ENCODE assay signal across 6 cellular contexts in genomic region chr17:63911657-63912100, GRCh38. TPM values are rescaled to one million over a fixed set of nuclear protein-coding genes. Genes with fewer than 3 reads are reported as not detected.
DNase-seq lines count a peak whose midpoint lies in the region; ATAC-seq and TF ChIP-seq lines count a peak whose summit lies in the region.

No MANE protein-coding gene starts in this region.

- H3K9me3 ChIP-seq in endodermal cell (ENCODE audit: control insufficient read depth, low read length) = no peaks in the 10 kb centered on the region

- H3K27me3 Mint-ChIP-seq in HFFc6 (ENCODE audit: insufficient read depth) (peaks cover 65% of the 10 kb centered on the region), endodermal cell (ENCODE audit: insufficient read depth) (peaks cover 41% of the 10 kb centered on the region)

- H3K4me1 Mint-ChIP-seq in HFFc6 (ENCODE audit: low read depth) (no peaks in the 10 kb centered on the region), endodermal cell (peaks cover 9% of the 10 kb centered on the region)

- no peaks in the 10 kb centered on the region for H3K36me3 ChIP-seq in endodermal cell (ENCODE audit: control insufficient read depth, insufficient read depth, low read length)

- H3K27me3 ChIP-seq in endodermal cell (ENCODE audit: control insufficient read depth, insufficient read depth, low read length, poor library complexity, severe bottlenecking) = no peaks in the 10 kb centered on the region

- H3K4me3 Mint-ChIP-seq in HFFc6 (no peak overlapping the region), endodermal cell (no peak overlapping the region)

- WGBS in endodermal cell (ENCODE audit: insufficient coverage in 1 of 2, insufficient read length in 1 of 2), 2 experiments = 57 to 78% methylated on average over 5 to 7 of the region's 8 CpGs

- no peak for DNase-seq in HFFc6
- DNase-seq in endodermal cell = peak; percentile 93
- peak; percentile 36 to 40 for DNase-seq in stimulated activated CD4-positive, alpha-beta T cell treated with anti-CD3 and anti-CD28 coated beads, Interleukin-15, amount 100 ng/mL, for 1 hour (ENCODE audit: low read depth in 1 of 2, low spot score in 1 of 2)
- DNase-seq in cortex of kidney (lab: John Stamatoyannopoulos, UW) = no peak

- H3K4me3 ChIP-seq in endodermal cell (ENCODE audit: low read length) = no peak overlapping the region

- no peaks in the 10 kb centered on the region for H3K4me1 ChIP-seq in endodermal cell (ENCODE audit: control insufficient read depth, insufficient read depth, low read length)

- H3K27ac ChIP-seq in VCaP (no peak overlapping the region), endodermal cell (ENCODE audit: low read depth, low read length) (no peak overlapping the region)

- TF ChIP-seq CTCF in HFFc6 (IDR thresholded peaks at IDR 0.05) (peak; percentile 82), VCaP (conservative IDR thresholded peaks at IDR 0.05) (peak; percentile 84), endodermal cell (conservative IDR thresholded peaks at IDR 0.05) (peak; percentile 86)

- no peak overlapping the region for H3K9ac ChIP-seq in endodermal cell (ENCODE audit: extremely low read depth, low read length, poor library complexity, severe bottlenecking)

- H3K27ac Mint-ChIP-seq in HFFc6 (no peak overlapping the region), endodermal cell (no peak overlapping the region)

- H3K36me3 Mint-ChIP-seq in HFFc6 (ENCODE audit: low read depth) (no peaks in the 10 kb centered on the region), endodermal cell (ENCODE audit: low read depth) (no peaks in the 10 kb centered on the region)

- H3K9me3 Mint-ChIP-seq in HFFc6 (no peaks in the 10 kb centered on the region), endodermal cell (no peaks in the 10 kb centered on the region)

- ATAC-seq in GM21423 (IDR thresholded peaks at IDR 0.05; ENCODE audit: unreplicated experiment) = no peak

RNA-seq across cellular contexts. Expression of gene CSHL1, which starts 0.6 kb away (rescaled TPM):
- total RNA-seq in HFFc6 (2021; fragmentation: NEBNext Ultra II Directional; extraction: Animal tissue kit (Norgen Biotek cat#: 25700)) = not detected
- not detected for total RNA-seq in endodermal cell
- polyA plus RNA-seq in endodermal cell (2013, experiment 1 of 2) = not detected
- not detected for polyA plus RNA-seq in endodermal cell (2013, experiment 2 of 2)

RNA-seq across cellular contexts. Expression of gene GH1, which starts 7.0 kb away (rescaled TPM):
- not detected for total RNA-seq in HFFc6 (2021; fragmentation: NEBNext Ultra II Directional; extraction: Animal tissue kit (Norgen Biotek cat#: 25700))
- not detected for total RNA-seq in endodermal cell
- polyA plus RNA-seq in endodermal cell (2013, experiment 1 of 2) = not detected
- not detected for polyA plus RNA-seq in endodermal cell (2013, experiment 2 of 2)

RNA-seq across cellular contexts. Expression of gene CSH1, which starts 15.3 kb away (rescaled TPM):
- total RNA-seq in HFFc6 (2021; fragmentation: NEBNext Ultra II Directional; extraction: Animal tissue kit (Norgen Biotek cat#: 25700)) = not detected
- total RNA-seq in endodermal cell = under 1 TPM in 1 of 2 donors, not detected in 1; 0.64 TPM
- polyA plus RNA-seq in endodermal cell (2013, experiment 1 of 2) = not detected
- not detected for polyA plus RNA-seq in endodermal cell (2013, experiment 2 of 2)

RNA-seq across cellular contexts. Expression of gene CD79B, which starts 20.5 kb away (rescaled TPM):
- under 1 TPM in 5 of 6 experiments, not detected in 1; 0.26 to 0.76 (median 0.34) TPM for total RNA-seq in HFFc6 (2021; fragmentation: NEBNext Ultra II Directional; extraction: Animal tissue kit (Norgen Biotek cat#: 25700))
- under 1 TPM; 0.35 to 0.44 TPM for total RNA-seq in endodermal cell
- 0.61 TPM for polyA plus RNA-seq in endodermal cell (2013, experiment 1 of 2)
- 0.99 TPM for polyA plus RNA-seq in endodermal cell (2013, experiment 2 of 2)

RNA-seq across cellular contexts. Expression of gene GH2, which starts 29.9 kb away (rescaled TPM):
- not detected for total RNA-seq in HFFc6 (2021; fragmentation: NEBNext Ultra II Directional; extraction: Animal tissue kit (Norgen Biotek cat#: 25700))
- under 1 TPM; 0.42 to 0.49 TPM for total RNA-seq in endodermal cell
- not detected for polyA plus RNA-seq in endodermal cell (2013, experiment 1 of 2)
- not detected for polyA plus RNA-seq in endodermal cell (2013, experiment 2 of 2)

Comparison
In these comparisons a context has a peak if more than half of its experiments do, and no peak if none do; other contexts are left out.
1. DNase-seq: peak in endodermal cell (single experiment) and stimulated activated CD4-positive, alpha-beta T cell treated with anti-CD3 and anti-CD28 coated beads, Interleukin-15, amount 100 ng/mL, for 1 hour (2 of 2); none in HFFc6 (single experiment) and cortex of kidney (single experiment).
2. Peak in every context shown above with its lines, with median percentiles within 50 percentile points of each other: CTCF ChIP-seq.